ENCODE assay signal across 9 cellular contexts in genomic region chr3:87771338-87772059, GRCh38. TPM values are rescaled to one million over a fixed set of nuclear protein-coding genes. Genes with fewer than 3 reads are reported as not detected.
DNase-seq lines count a peak whose midpoint lies in the region; ATAC-seq and TF ChIP-seq lines count a peak whose summit lies in the region.
"Had no signal": no experiment of that assay in that cellular context is flagged by ENCODE, and none has a peak within 500 bp of the region (broad histone marks: within the 10 kb centered on the region; RNA-seq: fewer than 3 reads in every experiment).

No MANE protein-coding gene starts in this region.

- 41 to 65% (median 55%) methylated on average over 4 to 5 of the region's 5 CpGs for WGBS in spleen, 5 donors

- CTCF ChIA-PET in MCF 10A (lab: Yijun Ruan, JAX): interaction anchor here (0.6 to 1.2 kb wide), 6 partner anchors 10 to 466 kb away, joined by 3 to 5 read pairs (median 3); no protein-coding TSS in a partner anchor
- CTCF ChIA-PET in HCT116 (lab: Charles Lee): interaction anchor here (0.6 to 1.2 kb wide), 4 partner anchors 14 to 159 kb away, joined by 3 read pairs; no protein-coding TSS in a partner anchor

- BruUV-seq in MCF 10A (replicated peaks; lab: Mats Ljungman, UMichigan) (no TSS peak), HCT116 (replicated peaks; lab: Mats Ljungman, UMichigan) (no TSS peak)

- H3K9ac ChIP-seq in HCT116 (ENCODE audit: low read length) (no peak overlapping the region), Loucy (ENCODE audit: low read depth, low read length, poor library complexity, severe bottlenecking) (no peak overlapping the region)

- TF ChIP-seq RAD21 in HCT116 (IDR thresholded peaks at IDR 0.05; ENCODE audit: low read depth): peak; percentile 24; the same call in 1 of the 2 replicates

- H3K4me1 ChIP-seq in breast epithelium (no peaks in the 10 kb centered on the region), HCT116 (ENCODE audit: control insufficient read depth in 1 of 2, insufficient read depth in 2 of 2, low read length in 2 of 2) (no peaks in the 10 kb centered on the region), Loucy (ENCODE audit: insufficient read depth, low read length, poor library complexity, severe bottlenecking) (no peaks in the 10 kb centered on the region), spleen (no peaks in the 10 kb centered on the region)

- no peak overlapping the region for H3K4me3 Mint-ChIP-seq in MCF 10A (ENCODE audit: unreplicated experiment)
- no peak overlapping the region for H3K4me3 Mint-ChIP-seq in activated T-cell treated with anti-CD3 and anti-CD28 coated beads, Interleukin-2, amount 50 U/mL, for 4 hours

- H3K27me3 ChIP-seq in breast epithelium (no peaks in the 10 kb centered on the region), HCT116 (ENCODE audit: insufficient read depth, low read length) (no peaks in the 10 kb centered on the region), Loucy (ENCODE audit: insufficient read depth, low read length, poor library complexity, severe bottlenecking) (no peaks in the 10 kb centered on the region), spleen (replicated peaks in 1 of 7) (no peaks in the 10 kb centered on the region)

- H4K20me1 ChIP-seq in HCT116 (ENCODE audit: insufficient read depth) (no peaks in the 10 kb centered on the region), Loucy (ENCODE audit: insufficient read depth, low read length, poor library complexity, severe bottlenecking) (no peaks in the 10 kb centered on the region)

- TF ChIP-seq CTCF in MCF 10A (IDR thresholded peaks at IDR 0.05; ENCODE audit: unreplicated experiment): peak; percentile 41
- TF ChIP-seq CTCF in breast epithelium (IDR thresholded peaks at IDR 0.05): peak in 1 of 3 donors; percentile 49
- peak; percentile 34 to 88 (median 76); a peak in 5 of 6 replicates for TF ChIP-seq CTCF in HCT116 (IDR thresholded peaks at IDR 0.05 in 2 of 3, conservative IDR thresholded peaks at IDR 0.05 in 1 of 3; ENCODE audit: borderline replicate concordance in 1 of 3, insufficient read depth in 1 of 3, low read depth in 2 of 3, low read length in 2 of 3)
- peak; percentile 86 for TF ChIP-seq CTCF in Loucy (conservative IDR thresholded peaks at IDR 0.05; ENCODE audit: low read length)
- peak; percentile 25 to 71 (median 57) for TF ChIP-seq CTCF in spleen (IDR thresholded peaks at IDR 0.05 in 8 of 11, conservative IDR thresholded peaks at IDR 0.05 in 3 of 11)

- H2AFZ ChIP-seq in HCT116 (ENCODE audit: low read depth, low read length, poor library complexity, severe bottlenecking): no peak overlapping the region
- H2AFZ ChIP-seq in Loucy (ENCODE audit: low read length): peak overlapping the region; percentile 76

- RAD21 ChIA-PET in HCT116 (lab: Charles Lee; ENCODE audit: low non-redundant PET in 1 of 2, low total read pairs in 2 of 2, uncharacterized antibody in 2 of 2, unreplicated experiment in 2 of 2): interaction anchor here in 1 of 2 experiments (0.6 kb wide), 1 partner anchor 328 kb away, joined by 6 read pairs; no protein-coding TSS in a partner anchor

- peak; percentile 94 for ATAC-seq in HCT116
- peak; percentile 69 to 73 for ATAC-seq in activated T-cell treated with anti-CD3 and anti-CD28 coated beads, Interleukin-2, amount 50 U/mL, for 4 hours

- intact Hi-C loops in MCF 10A (cut with micrococcal nuclease) (loop anchor here (1.0 kb wide), 1 partner anchor 232 kb away; no protein-coding TSS in a partner anchor), breast epithelium (cut with DNase I; ENCODE audit: low total_unique reads) (no loop called here), HCT116 (cut with micrococcal nuclease) (loop anchor here (5.0 kb wide), 1 partner anchor 231 kb away; no protein-coding TSS in a partner anchor), cardiac septum (cut with DNase I) (loop anchor here (5.0 kb wide), 1 partner anchor 346 kb away; no protein-coding TSS in a partner anchor), spleen (cut with DNase I; ENCODE audit: low total_unique reads) (loop anchor here (10.0 kb wide), 2 partner anchors 233 to 353 kb away; no protein-coding TSS in a partner anchor)

- no peaks in the 10 kb centered on the region for H3K36me3 Mint-ChIP-seq in MCF 10A (ENCODE audit: insufficient read depth, unreplicated experiment)
- no peaks in the 10 kb centered on the region for H3K36me3 Mint-ChIP-seq in activated T-cell treated with anti-CD3 and anti-CD28 coated beads, Interleukin-2, amount 50 U/mL, for 4 hours (ENCODE audit: insufficient read depth)

- no peaks in the 10 kb centered on the region for H3K9me3 ChIP-seq in breast epithelium
- H3K9me3 ChIP-seq in HCT116 (ENCODE audit: control insufficient read depth in 1 of 2, insufficient read depth in 1 of 2, low read depth in 1 of 2, low read length in 2 of 2): no peaks in the 10 kb centered on the region
- no peaks in the 10 kb centered on the region; the same call in 1 of the 2 replicates for H3K9me3 ChIP-seq in Loucy (ENCODE audit: insufficient read depth, low read depth, low read length)
- H3K9me3 ChIP-seq in spleen: peaks cover 0 to 5% (median 2%) of the 10 kb centered on the region in 8 donors

- peaks cover 8% of the 10 kb centered on the region for H3K9me3 Mint-ChIP-seq in MCF 10A (ENCODE audit: unreplicated experiment)
- peaks cover 3% of the 10 kb centered on the region for H3K9me3 Mint-ChIP-seq in activated T-cell treated with anti-CD3 and anti-CD28 coated beads, Interleukin-2, amount 50 U/mL, for 4 hours

- POLR2A ChIA-PET in MCF 10A (lab: Yijun Ruan, JAX) (no interaction called here), HCT116 (lab: Charles Lee) (no interaction called here)

- no peak overlapping the region for H3K27ac Mint-ChIP-seq in MCF 10A (ENCODE audit: low read depth, unreplicated experiment)

- H3K4me3 ChIP-seq in breast epithelium: no peak overlapping the region
- H3K4me3 ChIP-seq in HCT116 (replicated peaks in 1 of 2; ENCODE audit: low read depth in 1 of 2, low read length in 2 of 2): no peak overlapping the region
- no peak overlapping the region for H3K4me3 ChIP-seq in Loucy (ENCODE audit: low read length, poor library complexity, severe bottlenecking)
- H3K4me3 ChIP-seq in spleen: no peak overlapping the region

- H3K27me3 Mint-ChIP-seq in MCF 10A (ENCODE audit: insufficient read depth, unreplicated experiment): no peaks in the 10 kb centered on the region
- peaks cover 6% of the 10 kb centered on the region for H3K27me3 Mint-ChIP-seq in activated T-cell treated with anti-CD3 and anti-CD28 coated beads, Interleukin-2, amount 50 U/mL, for 4 hours (ENCODE audit: low read depth)

- H3K27ac ChIP-seq in breast epithelium (no peak overlapping the region), HCT116 (ENCODE audit: low read depth, low read length) (no peak overlapping the region), spleen (no peak overlapping the region)

- H3K79me2 ChIP-seq in HCT116 (ENCODE audit: insufficient read depth, low read length): no peaks in the 10 kb centered on the region
- H3K79me2 ChIP-seq in Loucy (ENCODE audit: insufficient read depth, low read length): no peaks in the 10 kb centered on the region

- no peaks in the 10 kb centered on the region for H3K9me2 ChIP-seq in HCT116 (ENCODE audit: insufficient read depth)
- no peaks in the 10 kb centered on the region for H3K9me2 ChIP-seq in Loucy (replicated peaks; ENCODE audit: low read depth, low read length)

- H3K36me3 ChIP-seq in breast epithelium (no peaks in the 10 kb centered on the region), HCT116 (ENCODE audit: control insufficient read depth in 1 of 2, insufficient read depth in 2 of 2, low read length in 2 of 2) (no peaks in the 10 kb centered on the region), Loucy (ENCODE audit: insufficient read depth, low read length) (no peaks in the 10 kb centered on the region), spleen (no peaks in the 10 kb centered on the region)

- no peaks in the 10 kb centered on the region for H3F3A ChIP-seq in Loucy (ENCODE audit: low read depth)

- TF ChIP-seq POLR2A in breast epithelium (IDR thresholded peaks at IDR 0.05): no peak
- no peak for TF ChIP-seq POLR2A in HCT116 (IDR thresholded peaks at IDR 0.05; ENCODE audit: borderline replicate concordance, extremely low read depth, insufficient read depth, insufficient read length)
- TF ChIP-seq POLR2A in spleen (IDR thresholded peaks at IDR 0.05): no peak

- peak; percentile 39 for DNase-seq in MCF 10A (ENCODE audit: unreplicated experiment)
- no peak for DNase-seq in breast epithelium (ENCODE audit: low spot score in 2 of 2)
- DNase-seq in HCT116 (ENCODE audit: low read depth, low spot score): peak; percentile 13
- DNase-seq in activated T-cell treated with anti-CD3 and anti-CD28 coated beads, Interleukin-2, amount 50 U/mL, for 4 hours: no peak
- peak; percentile 70 for DNase-seq in cardiac septum (ENCODE audit: low spot score)
- DNase-seq in spleen: no peak
- no peak for DNase-seq in NCI-H2029 treated with DMSO at 0.1 percent for 48 hours (lab: John Stamatoyannopoulos, UW)

- H3K4me2 ChIP-seq in HCT116 (ENCODE audit: low read length) (no peak overlapping the region), Loucy (ENCODE audit: low read depth, low read length, poor library complexity, severe bottlenecking) (peak overlapping the region; percentile 25)

- no peaks in the 10 kb centered on the region for H3K4me1 Mint-ChIP-seq in MCF 10A (ENCODE audit: insufficient read depth, unreplicated experiment)
- H3K4me1 Mint-ChIP-seq in activated T-cell treated with anti-CD3 and anti-CD28 coated beads, Interleukin-2, amount 50 U/mL, for 4 hours (ENCODE audit: low read depth): no peaks in the 10 kb centered on the region

TF ChIP-seq in HCT116, 20 proteins besides CTCF, POLR2A, EP300 and RAD21 (continues in another document):
- TF ChIP-seq ZBTB33 (IDR thresholded peaks at IDR 0.05; ENCODE audit: extremely low read depth, insufficient replicate concordance, low read length) (no peak), CBX3 (IDR thresholded peaks at IDR 0.05; ENCODE audit: low read depth) (no peak), SRF (IDR thresholded peaks at IDR 0.05; ENCODE audit: low read depth) (no peak)

RNA-seq across cellular contexts. Expression of gene HTR1F, which starts 21.0 kb away (rescaled TPM):
- not detected in 2 replicates for total RNA-seq in MCF 10A (2022)
- 1 to 10 TPM; 1.4 to 2.9 (median 2.2) TPM for total RNA-seq in breast epithelium
- not detected for total RNA-seq in HCT116 (2021; ENCODE audit: unreplicated experiment)
- not detected in 2 replicates for polyA plus RNA-seq in HCT116 (2012)
- under 1 TPM in 1 of 3 donors, not detected in 2; 0.05 TPM for total RNA-seq in activated T-cell treated with anti-CD3 and anti-CD28 coated beads, Interleukin-2, amount 50 U/mL, for 4 hours
- total RNA-seq in cardiac septum: 0.51 TPM
- 1 to 10 TPM in 4 of 7 donors, under 1 TPM in 3; 0.64 to 2.2 (median 1.6) TPM for total RNA-seq in spleen
- under 1 TPM; 0.02 to 0.15 (median 0.06) TPM for polyA plus RNA-seq in spleen
- total RNA-seq: fibroblast of lung had no signal

Comparison
In these comparisons a context has a peak if more than half of its experiments do, and no peak if none do; other contexts are left out.
1. DNase-seq: peak in MCF 10A (single experiment), HCT116 (single experiment) and cardiac septum (single experiment); none in breast epithelium (0 of 2), activated T-cell treated with anti-CD3 and anti-CD28 coated beads, Interleukin-2, amount 50 U/mL, for 4 hours (single experiment), spleen (single experiment) and NCI-H2029 treated with DMSO at 0.1 percent for 48 hours (single experiment).